ENCODE assay signal across 9 cellular contexts in genomic region chr13:103903790-103904189, GRCh38.
"Had no signal": no experiment of that assay in that cellular context is flagged by ENCODE, and none has a peak within 500 bp of the region (broad histone marks: within the 10 kb centered on the region; RNA-seq: fewer than 3 reads in every experiment).

No MANE protein-coding gene starts in this region.

- H2AFZ ChIP-seq: GM23248, GM23338 had no signal

- ATAC-seq: GM23338, HCT116 had no signal

- H3K4me2 ChIP-seq: GM23338 had no signal

- H3K9ac ChIP-seq: GM23248 had no signal

- H3K9me3 ChIP-seq: HAP-1 had no signal

- H3K36me3 ChIP-seq: HAP-1 had no signal

- H3K4me3 ChIP-seq: GM23248, GM23338, HAP-1 had no signal

- DNase-seq: GM23248, GOT3, H7, H9, HCEC 1CT, HFFc6 had no signal

- H3K27ac ChIP-seq: GM23248 had no signal

- H3K4me1 ChIP-seq: HAP-1 had no signal
